Comparison of ENCODE assay signal across 21 cellular contexts in the genomic region with DNA sequence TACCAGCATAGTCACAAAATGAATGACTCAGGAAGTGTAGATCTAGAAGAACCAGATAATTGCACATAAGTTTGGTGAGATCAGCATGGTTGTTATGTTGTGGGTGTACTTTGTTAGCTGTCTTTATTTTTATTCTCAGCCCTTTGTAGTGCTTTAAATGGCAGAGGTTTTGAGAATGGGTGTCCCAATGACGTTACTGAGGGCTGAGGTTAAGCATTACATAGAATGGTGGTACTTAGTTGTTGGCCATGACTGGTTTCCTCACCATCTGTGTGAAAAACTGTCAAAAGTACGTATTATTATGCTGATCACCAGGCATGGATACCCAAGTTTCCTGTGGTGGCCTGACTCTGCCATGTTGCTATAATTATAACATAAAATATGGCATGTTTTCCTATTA.
DNase-seq lines count a peak whose midpoint lies in the region; ATAC-seq lines count a peak whose summit lies in the region.
"Had no signal": no experiment of that assay in that cellular context is flagged by ENCODE, and none has a peak within 500 bp of the region (broad histone marks: within the 10 kb centered on the region; RNA-seq: fewer than 3 reads in every experiment).

No MANE protein-coding gene starts in this region.

- H3K27me3 Mint-ChIP-seq in CD4-positive, CD25-positive, alpha-beta regulatory T cell: no peaks in the 10 kb centered on the region
- H3K27me3 Mint-ChIP-seq in CD8-positive, alpha-beta memory T cell: no peaks in the 10 kb centered on the region
- H3K27me3 Mint-ChIP-seq in activated CD8-positive, alpha-beta T cell treated with anti-CD3 and anti-CD28 coated beads, Interleukin-2, amount 10 ng/mL, durations not matched to agents 7 days and 5 days (ENCODE audit: low read depth): no peaks in the 10 kb centered on the region

- peaks cover 27% of the 10 kb centered on the region for H3K4me1 ChIP-seq in CD4-positive, CD25-positive, alpha-beta regulatory T cell (ENCODE audit: control insufficient read depth, insufficient read depth, low read length, poor library complexity, severe bottlenecking)
- H3K4me1 ChIP-seq in CD8-positive, alpha-beta memory T cell (ENCODE audit: insufficient read depth, low read length): peaks cover 76% of the 10 kb centered on the region
- H3K4me1 ChIP-seq: Peyer's patch, prostate gland, sigmoid colon had no signal

- H3K4me1 Mint-ChIP-seq in CD4-positive, CD25-positive, alpha-beta regulatory T cell: peaks cover 14 to 55% (median 18%) of the 10 kb centered on the region in 4 donors
- H3K4me1 Mint-ChIP-seq in CD8-positive, alpha-beta memory T cell: peaks cover 70 to 90% (median 89%) of the 10 kb centered on the region in 3 donors
- H3K4me1 Mint-ChIP-seq in activated CD8-positive, alpha-beta T cell treated with anti-CD3 and anti-CD28 coated beads, Interleukin-2, amount 10 ng/mL, durations not matched to agents 7 days and 5 days (ENCODE audit: low read depth): peaks cover 62% of the 10 kb centered on the region

- peak overlapping the region in 1 of 3 donors; percentile 26 for H3K27ac Mint-ChIP-seq in CD4-positive, CD25-positive, alpha-beta regulatory T cell
- peak overlapping the region; percentile 10 to 89 (median 80) for H3K27ac Mint-ChIP-seq in CD8-positive, alpha-beta memory T cell
- peak overlapping the region; percentile 73 for H3K27ac Mint-ChIP-seq in activated CD8-positive, alpha-beta T cell treated with anti-CD3 and anti-CD28 coated beads, Interleukin-2, amount 10 ng/mL, durations not matched to agents 7 days and 5 days

- no peak overlapping the region for H3K4me3 ChIP-seq in CD4-positive, CD25-positive, alpha-beta regulatory T cell (ENCODE audit: low read depth, low read length)
- H3K4me3 ChIP-seq in CD8-positive, alpha-beta memory T cell (ENCODE audit: low read length): peak overlapping the region; percentile 2
- H3K4me3 ChIP-seq: dorsolateral prefrontal cortex, Peyer's patch, prostate gland, sigmoid colon had no signal

- H3K36me3 Mint-ChIP-seq in CD4-positive, CD25-positive, alpha-beta regulatory T cell: no peaks in the 10 kb centered on the region
- peaks cover 4 to 18% (median 12%) of the 10 kb centered on the region in 3 donors for H3K36me3 Mint-ChIP-seq in CD8-positive, alpha-beta memory T cell
- H3K36me3 Mint-ChIP-seq in activated CD8-positive, alpha-beta T cell treated with anti-CD3 and anti-CD28 coated beads, Interleukin-2, amount 10 ng/mL, durations not matched to agents 7 days and 5 days (ENCODE audit: low read depth): peaks cover 32% of the 10 kb centered on the region

- peak; percentile 24 to 38 for ATAC-seq in CD4-positive, CD25-positive, alpha-beta regulatory T cell (ENCODE audit: low read depth in 2 of 2)
- peak; percentile 29 for ATAC-seq in activated CD8-positive, alpha-beta T cell treated with anti-CD3 and anti-CD28 coated beads, Interleukin-2, amount 10 ng/mL, durations not matched to agents 7 days and 5 days
- ATAC-seq in GM18511 (IDR thresholded peaks at IDR 0.05; ENCODE audit: unreplicated experiment): no peak
- no peak for ATAC-seq in GM21367 (IDR thresholded peaks at IDR 0.05; ENCODE audit: unreplicated experiment)
- no peak for ATAC-seq in HG03457 (IDR thresholded peaks at IDR 0.05; ENCODE audit: unreplicated experiment)

- H3K36me3 ChIP-seq in CD4-positive, CD25-positive, alpha-beta regulatory T cell (ENCODE audit: control insufficient read depth, insufficient read depth, low read length): no peaks in the 10 kb centered on the region
- peaks cover 4% of the 10 kb centered on the region for H3K36me3 ChIP-seq in CD8-positive, alpha-beta memory T cell (ENCODE audit: insufficient read depth, low read length)
- H3K36me3 ChIP-seq: Peyer's patch, prostate gland, sigmoid colon had no signal

- no peaks in the 10 kb centered on the region for H3K9me3 Mint-ChIP-seq in CD4-positive, CD25-positive, alpha-beta regulatory T cell
- H3K9me3 Mint-ChIP-seq in CD8-positive, alpha-beta memory T cell: peaks cover 4 to 9% (median 6%) of the 10 kb centered on the region in 5 donors
- H3K9me3 Mint-ChIP-seq in activated CD8-positive, alpha-beta T cell treated with anti-CD3 and anti-CD28 coated beads, Interleukin-2, amount 10 ng/mL, durations not matched to agents 7 days and 5 days (ENCODE audit: insufficient read depth): peaks cover 14% of the 10 kb centered on the region

- POLR2A ChIA-PET in CD8-positive, alpha-beta memory T cell (lab: Charles Lee): interaction anchor here (0.6 to 1.7 kb wide), 5 partner anchors 20 to 166 kb away, joined by 3 to 10 read pairs (median 3); no protein-coding TSS in a partner anchor
- POLR2A ChIA-PET in activated CD8-positive, alpha-beta T cell treated with anti-CD3 and anti-CD28 coated beads, Interleukin-2, amount 10 ng/mL, durations not matched to agents 7 days and 5 days (lab: Charles Lee): interaction anchor here (0.7 to 4.5 kb wide), 9 partner anchors 14 to 312 kb away, joined by 3 to 40 read pairs (median 6); a partner anchor contains a TSS

- H3K9me3 ChIP-seq in CD4-positive, CD25-positive, alpha-beta regulatory T cell (ENCODE audit: control insufficient read depth in 2 of 2, low read length in 2 of 2): no peaks in the 10 kb centered on the region
- H3K9me3 ChIP-seq in CD8-positive, alpha-beta memory T cell (ENCODE audit: low read length): no peaks in the 10 kb centered on the region
- H3K9me3 ChIP-seq: Peyer's patch, prostate gland, sigmoid colon had no signal

- H3K27me3 ChIP-seq in CD4-positive, CD25-positive, alpha-beta regulatory T cell (ENCODE audit: control insufficient read depth, insufficient read depth, low read length): no peaks in the 10 kb centered on the region
- H3K27me3 ChIP-seq in CD8-positive, alpha-beta memory T cell (ENCODE audit: insufficient read depth, low read length, poor library complexity, severe bottlenecking): no peaks in the 10 kb centered on the region
- H3K27me3 ChIP-seq: Peyer's patch, sigmoid colon had no signal

- H3K4me3 Mint-ChIP-seq in CD4-positive, CD25-positive, alpha-beta regulatory T cell: no peak overlapping the region
- peak overlapping the region in 2 of 7 donors; percentile 11 to 49 for H3K4me3 Mint-ChIP-seq in CD8-positive, alpha-beta memory T cell
- H3K4me3 Mint-ChIP-seq in activated CD8-positive, alpha-beta T cell treated with anti-CD3 and anti-CD28 coated beads, Interleukin-2, amount 10 ng/mL, durations not matched to agents 7 days and 5 days: no peak overlapping the region

- no peak for DNase-seq in CD4-positive, CD25-positive, alpha-beta regulatory T cell
- DNase-seq in CD8-positive, alpha-beta memory T cell: peak in 2 of 5 donors; percentile 61 to 62
- no peak for DNase-seq in activated CD8-positive, alpha-beta T cell treated with anti-CD3 and anti-CD28 coated beads, Interleukin-2, amount 10 ng/mL, durations not matched to agents 7 days and 5 days
- DNase-seq in iris pigment epithelial cell (ENCODE audit: low read depth): peak; percentile 30
- no peak for DNase-seq in NCI-H187 treated with DMSO at 0.1 percent for 48 hours (lab: John Stamatoyannopoulos, UW)
- DNase-seq: activated naive CD4-positive, alpha-beta T cell treated with Interleukin-2 at 50 U/mL for 16 hours; dorsolateral prefrontal cortex; GF-D8; glutamatergic neuron; GOT3; kidney glomerular epithelial cell; NCI-H1105 treated with DMSO at 0.1 percent for 48 hours; NCI-H510A; Peyer's patch; sigmoid colon; trophoblast cell had no signal

- CTCF ChIA-PET in CD8-positive, alpha-beta memory T cell (lab: Charles Lee): interaction anchor here (1.3 to 5.4 kb wide), 8 partner anchors 15 to 324 kb away, joined by 3 to 38 read pairs (median 6); a partner anchor contains a TSS
- CTCF ChIA-PET in activated CD8-positive, alpha-beta T cell treated with anti-CD3 and anti-CD28 coated beads, Interleukin-2, amount 10 ng/mL, durations not matched to agents 7 days and 5 days (lab: Charles Lee): interaction anchor here (1.3 to 5.9 kb wide), 7 partner anchors 14 to 311 kb away, joined by 3 to 31 read pairs (median 6); a partner anchor contains a TSS

- H3K27ac ChIP-seq in CD4-positive, CD25-positive, alpha-beta regulatory T cell (ENCODE audit: insufficient read depth, low read length, poor library complexity, severe bottlenecking): no peak overlapping the region
- peak overlapping the region; percentile 13 for H3K27ac ChIP-seq in CD8-positive, alpha-beta memory T cell (ENCODE audit: low read depth, low read length)
- H3K27ac ChIP-seq: dorsolateral prefrontal cortex, epithelial cell of prostate, prostate gland, sigmoid colon had no signal

Comparison
In these comparisons a context has a peak if more than half of its experiments do, and no peak if none do; other contexts are left out.
1. ATAC-seq: peak in CD4-positive, CD25-positive, alpha-beta regulatory T cell (2 of 2) and activated CD8-positive, alpha-beta T cell treated with anti-CD3 and anti-CD28 coated beads, Interleukin-2, amount 10 ng/mL, durations not matched to agents 7 days and 5 days (single experiment); none in GM18511 (single experiment), GM21367 (single experiment) and HG03457 (single experiment).